ENCODE assay signal across 19 cellular contexts in the genomic region with DNA sequence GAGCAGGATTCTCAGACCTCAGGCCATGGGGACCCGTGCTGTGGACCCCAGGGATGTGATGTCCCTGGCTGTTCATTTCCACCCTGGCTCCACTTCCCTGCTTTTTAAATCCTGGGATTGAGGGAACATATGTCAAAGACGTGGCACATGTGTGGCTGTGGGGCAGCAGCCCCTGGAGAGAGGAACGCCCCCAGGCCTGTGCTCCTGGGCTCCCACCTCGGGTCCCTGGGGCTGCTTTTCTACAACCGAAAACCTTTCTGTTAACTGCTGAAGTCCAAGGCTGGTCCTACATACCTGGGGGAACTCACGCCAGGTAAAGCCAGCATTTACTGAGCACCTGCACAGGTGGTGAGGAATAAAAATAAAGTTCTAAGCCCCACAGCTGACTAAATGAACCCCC.
"Had no signal": no experiment of that assay in that cellular context is flagged by ENCODE, and none has a peak within 500 bp of the region (broad histone marks: within the 10 kb centered on the region; RNA-seq: fewer than 3 reads in every experiment).

No MANE protein-coding gene starts in this region.

- H3K9me3 ChIP-seq: adrenal gland, MG63 had no signal

- H3K4me3 ChIP-seq: adrenal gland, MG63 had no signal

- DNase-seq: activated B cell treated with CpG ODN at 0.5 μM for 24 hours; activated CD4-positive, alpha-beta T cell treated with anti-CD3 and anti-CD28 coated beads for 1 hour; activated CD4-positive, alpha-beta T cell treated with anti-CD3 and anti-CD28 coated beads, Interleukin-2, amount 10 ng/mL, durations not matched to agents 24 days and 14 days; activated CD4-positive, alpha-beta T cell treated with anti-CD3 and anti-CD28 coated beads, Interleukin-2, amount 50 U/mL, for 48 hours; activated naive CD4-positive, alpha-beta T cell treated with anti-CD3 and anti-CD28 coated beads, Interleukin-2, amount 50 U/mL, for 16 hours; activated naive CD8-positive, alpha-beta T cell treated with anti-CD3 and anti-CD28 coated beads, Interleukin-2, amount 10 ng/mL, durations not matched to agents 7 days and 5 days; activated T-cell treated with anti-CD3 and anti-CD28 coated beads, Interleukin-2, amount 50 U/mL, for 1 hour; anterior cingulate cortex; caudate nucleus; MG63; NCI-H1105; NCI-H1436; NCI-H1694 treated with DMSO at 0.1 percent for 48 hours; NCI-H2081; NCI-H510A treated with DMSO at 0.1 percent for 48 hours; SHP77 treated with DMSO at 0.1 percent for 48 hours; T-helper 2 cell; T1000 had no signal

- H3K36me3 ChIP-seq: adrenal gland, MG63 had no signal

- H3K27me3 ChIP-seq: adrenal gland, MG63 had no signal

- H3K27ac ChIP-seq: adrenal gland had no signal

- H3K4me1 ChIP-seq: adrenal gland had no signal
